ENCODE assay signal across 8 cellular contexts in the genomic region with DNA sequence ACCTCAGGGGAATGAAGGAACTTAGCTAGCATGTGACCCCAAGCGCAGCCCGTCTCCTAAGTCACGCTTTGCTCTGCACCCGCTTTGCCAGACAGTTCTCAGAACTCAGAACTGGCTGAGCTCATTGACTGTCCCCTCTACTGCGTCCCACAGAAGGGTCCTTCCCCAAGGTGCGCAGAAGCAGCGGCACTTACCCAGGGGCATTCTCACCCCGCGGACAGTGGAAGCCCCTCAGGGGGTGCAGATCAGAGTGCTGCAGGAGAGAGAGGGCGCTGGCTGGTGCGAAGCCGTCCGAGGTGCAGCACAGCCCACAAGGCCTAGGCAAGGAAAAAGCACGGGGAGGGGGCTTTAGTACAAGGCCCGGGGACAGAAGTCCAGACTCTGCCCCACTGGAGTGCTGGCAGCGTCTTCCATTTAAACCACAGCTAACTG. TPM values are rescaled to one million over a fixed set of nuclear protein-coding genes. Genes with fewer than 3 reads are reported as not detected.
DNase-seq lines count a peak whose midpoint lies in the region; ATAC-seq, FAIRE-seq and TF ChIP-seq lines count a peak whose summit lies in the region.

No MANE protein-coding gene starts in this region.

- peaks cover 3% of the 10 kb centered on the region; the same call in 1 of the 2 replicates for H3K4me1 ChIP-seq in ES-I3 (ENCODE audit: insufficient read depth, low read length)
- peaks cover 35% of the 10 kb centered on the region for H3K4me1 ChIP-seq in Loucy (ENCODE audit: insufficient read depth, low read length, poor library complexity, severe bottlenecking)

- ATAC-seq in GM21381 (IDR thresholded peaks at IDR 0.05; ENCODE audit: unreplicated experiment) = no peak

- H3K9me2 ChIP-seq in Loucy (replicated peaks; ENCODE audit: low read depth, low read length) = no peaks in the 10 kb centered on the region

- H3K36me3 Mint-ChIP-seq in activated T-helper 1 cell treated with anti-CD3 and anti-CD28 coated beads, Interleukin-12 subunit alpha, Interleukin-12 subunit beta, Interleukin-2, Interleukin-4 antibody, amounts not matched to agents 30 ng/mL and 10 ng/mL and 1 ng/mL, durations not matched to agents 14 hours and 24 hours and 36 hours (ENCODE audit: low read depth) = peaks cover 46% of the 10 kb centered on the region
- H3K36me3 Mint-ChIP-seq in progenitor cell of endocrine pancreas (ENCODE audit: insufficient read depth) = peaks cover 18% of the 10 kb centered on the region

- TF ChIP-seq CTCF in Loucy (conservative IDR thresholded peaks at IDR 0.05; ENCODE audit: low read length) = no peak
- TF ChIP-seq CTCF in progenitor cell of endocrine pancreas (IDR thresholded peaks at IDR 0.05; ENCODE audit: unreplicated experiment) = no peak

- no peaks in the 10 kb centered on the region for H3K9me3 Mint-ChIP-seq in activated T-helper 1 cell treated with anti-CD3 and anti-CD28 coated beads, Interleukin-12 subunit alpha, Interleukin-12 subunit beta, Interleukin-2, Interleukin-4 antibody, amounts not matched to agents 30 ng/mL and 10 ng/mL and 1 ng/mL, durations not matched to agents 14 hours and 24 hours and 36 hours
- no peaks in the 10 kb centered on the region for H3K9me3 Mint-ChIP-seq in progenitor cell of endocrine pancreas (ENCODE audit: low read depth)

- DNase-seq in activated T-helper 1 cell treated with anti-CD3 and anti-CD28 coated beads, Interleukin-12 subunit alpha, Interleukin-12 subunit beta, Interleukin-2, Interleukin-4 antibody, amounts not matched to agents 30 ng/mL and 10 ng/mL and 1 ng/mL, durations not matched to agents 14 hours and 24 hours and 36 hours (ENCODE audit: low spot score) = peak; percentile 10
- peak; percentile 32 for DNase-seq in foreskin melanocyte
- no peak for DNase-seq in progenitor cell of endocrine pancreas (ENCODE audit: low spot score, unreplicated experiment)
- DNase-seq in GM12892 (ENCODE audit: insufficient read length) = no peak
- DNase-seq in NCI-H2196 (lab: John Stamatoyannopoulos, UW; ENCODE audit: unreplicated experiment) = no peak

- H3K36me3 ChIP-seq in ES-I3 (ENCODE audit: insufficient read depth, low read length) (peaks cover 31% of the 10 kb centered on the region), Loucy (ENCODE audit: insufficient read depth, low read length) (peaks cover 31% of the 10 kb centered on the region; the same call in 1 of the 2 replicates)

- H3K4me1 Mint-ChIP-seq in activated T-helper 1 cell treated with anti-CD3 and anti-CD28 coated beads, Interleukin-12 subunit alpha, Interleukin-12 subunit beta, Interleukin-2, Interleukin-4 antibody, amounts not matched to agents 30 ng/mL and 10 ng/mL and 1 ng/mL, durations not matched to agents 14 hours and 24 hours and 36 hours (ENCODE audit: low read depth) = peaks cover 25% of the 10 kb centered on the region
- H3K4me1 Mint-ChIP-seq in progenitor cell of endocrine pancreas (ENCODE audit: low read depth) = peaks cover 13% of the 10 kb centered on the region

- peak overlapping the region; percentile 81 for H3K4me3 ChIP-seq in Loucy (ENCODE audit: low read length, poor library complexity, severe bottlenecking)

- peaks cover 53% of the 10 kb centered on the region for H4K20me1 ChIP-seq in Loucy (ENCODE audit: insufficient read depth, low read length, poor library complexity, severe bottlenecking)

- H3K27me3 ChIP-seq in Loucy (ENCODE audit: insufficient read depth, low read length, poor library complexity, severe bottlenecking) = peaks cover 9% of the 10 kb centered on the region

- TF ChIP-seq POLR2A in GM12892 (IDR thresholded peaks at IDR 0.05; ENCODE audit: low read depth, low read length) = no peak

- intact Hi-C loops in activated T-helper 1 cell treated with anti-CD3 and anti-CD28 coated beads, Interleukin-12 subunit alpha, Interleukin-12 subunit beta, Interleukin-2, Interleukin-4 antibody, amounts not matched to agents 30 ng/mL and 10 ng/mL and 1 ng/mL, durations not matched to agents 14 hours and 24 hours and 36 hours (cut with micrococcal nuclease) = loop anchor here (10.0 kb wide), 1 partner anchor 400 kb away; the partner anchor contains the start of genes RPRD1B and TTI1

- peaks cover 5% of the 10 kb centered on the region for H3K27me3 Mint-ChIP-seq in activated T-helper 1 cell treated with anti-CD3 and anti-CD28 coated beads, Interleukin-12 subunit alpha, Interleukin-12 subunit beta, Interleukin-2, Interleukin-4 antibody, amounts not matched to agents 30 ng/mL and 10 ng/mL and 1 ng/mL, durations not matched to agents 14 hours and 24 hours and 36 hours (ENCODE audit: insufficient read depth)
- peaks cover 7% of the 10 kb centered on the region for H3K27me3 Mint-ChIP-seq in progenitor cell of endocrine pancreas

- peak overlapping the region; percentile 96 for H3K4me3 Mint-ChIP-seq in activated T-helper 1 cell treated with anti-CD3 and anti-CD28 coated beads, Interleukin-12 subunit alpha, Interleukin-12 subunit beta, Interleukin-2, Interleukin-4 antibody, amounts not matched to agents 30 ng/mL and 10 ng/mL and 1 ng/mL, durations not matched to agents 14 hours and 24 hours and 36 hours
- H3K4me3 Mint-ChIP-seq in progenitor cell of endocrine pancreas (ENCODE audit: low read depth) = peak overlapping the region; percentile 96

- H3K9ac ChIP-seq in ES-I3 (ENCODE audit: low read depth, low read length) = peak overlapping the region; percentile 99
- peak overlapping the region; percentile 97 for H3K9ac ChIP-seq in Loucy (ENCODE audit: low read depth, low read length, poor library complexity, severe bottlenecking)

- H3K9me3 ChIP-seq in ES-I3 (ENCODE audit: control insufficient read depth, insufficient read depth, low read length) (no peaks in the 10 kb centered on the region), Loucy (ENCODE audit: insufficient read depth, low read depth, low read length) (no peaks in the 10 kb centered on the region)

- no peaks in the 10 kb centered on the region for H3F3A ChIP-seq in Loucy (ENCODE audit: low read depth)

- no peak for FAIRE-seq in GM12892 (lab: Jason Lieb, UNC)

- H3K79me2 ChIP-seq in Loucy (ENCODE audit: insufficient read depth, low read length) = peaks cover 57% of the 10 kb centered on the region

- peak overlapping the region; percentile 96 for H3K27ac Mint-ChIP-seq in activated T-helper 1 cell treated with anti-CD3 and anti-CD28 coated beads, Interleukin-12 subunit alpha, Interleukin-12 subunit beta, Interleukin-2, Interleukin-4 antibody, amounts not matched to agents 30 ng/mL and 10 ng/mL and 1 ng/mL, durations not matched to agents 14 hours and 24 hours and 36 hours
- H3K27ac Mint-ChIP-seq in progenitor cell of endocrine pancreas = peak overlapping the region; percentile 95

- H2AFZ ChIP-seq in Loucy (ENCODE audit: low read length) = no peak overlapping the region

- H3K4me2 ChIP-seq in Loucy (ENCODE audit: low read depth, low read length, poor library complexity, severe bottlenecking) = peak overlapping the region; percentile 79

RNA-seq across cellular contexts. Expression of gene SNHG17, which starts 0.8 kb away (rescaled TPM):
- total RNA-seq in activated T-helper 1 cell treated with anti-CD3 and anti-CD28 coated beads, Interleukin-12 subunit alpha, Interleukin-12 subunit beta, Interleukin-2, Interleukin-4 antibody, amounts not matched to agents 30 ng/mL and 10 ng/mL and 1 ng/mL, durations not matched to agents 14 hours and 24 hours and 36 hours = 89.8 and 104 TPM in 2 replicates
- 31.6 and 37.1 TPM in 2 replicates for total RNA-seq in progenitor cell of endocrine pancreas
- polyA plus RNA-seq in GM12892 (2012; ENCODE audit: missing spikeins) = 43.5 TPM

RNA-seq across cellular contexts. Expression of gene RALGAPB, which starts 38.3 kb away (rescaled TPM):
- 31.0 and 32.4 TPM in 2 replicates for total RNA-seq in activated T-helper 1 cell treated with anti-CD3 and anti-CD28 coated beads, Interleukin-12 subunit alpha, Interleukin-12 subunit beta, Interleukin-2, Interleukin-4 antibody, amounts not matched to agents 30 ng/mL and 10 ng/mL and 1 ng/mL, durations not matched to agents 14 hours and 24 hours and 36 hours
- total RNA-seq in progenitor cell of endocrine pancreas = 42.3 and 43.4 TPM in 2 replicates
- 14.1 TPM for polyA plus RNA-seq in GM12892 (2012; ENCODE audit: missing spikeins)

Comparison
In these comparisons a context has a peak if more than half of its experiments do, and no peak if none do; other contexts are left out.
1. DNase-seq: peak in activated T-helper 1 cell treated with anti-CD3 and anti-CD28 coated beads, Interleukin-12 subunit alpha, Interleukin-12 subunit beta, Interleukin-2, Interleukin-4 antibody, amounts not matched to agents 30 ng/mL and 10 ng/mL and 1 ng/mL, durations not matched to agents 14 hours and 24 hours and 36 hours (single experiment) and foreskin melanocyte (single experiment); none in progenitor cell of endocrine pancreas (single experiment), GM12892 (single experiment) and NCI-H2196 (single experiment).